ENCODE assay signal across 14 cellular contexts in the genomic region with DNA sequence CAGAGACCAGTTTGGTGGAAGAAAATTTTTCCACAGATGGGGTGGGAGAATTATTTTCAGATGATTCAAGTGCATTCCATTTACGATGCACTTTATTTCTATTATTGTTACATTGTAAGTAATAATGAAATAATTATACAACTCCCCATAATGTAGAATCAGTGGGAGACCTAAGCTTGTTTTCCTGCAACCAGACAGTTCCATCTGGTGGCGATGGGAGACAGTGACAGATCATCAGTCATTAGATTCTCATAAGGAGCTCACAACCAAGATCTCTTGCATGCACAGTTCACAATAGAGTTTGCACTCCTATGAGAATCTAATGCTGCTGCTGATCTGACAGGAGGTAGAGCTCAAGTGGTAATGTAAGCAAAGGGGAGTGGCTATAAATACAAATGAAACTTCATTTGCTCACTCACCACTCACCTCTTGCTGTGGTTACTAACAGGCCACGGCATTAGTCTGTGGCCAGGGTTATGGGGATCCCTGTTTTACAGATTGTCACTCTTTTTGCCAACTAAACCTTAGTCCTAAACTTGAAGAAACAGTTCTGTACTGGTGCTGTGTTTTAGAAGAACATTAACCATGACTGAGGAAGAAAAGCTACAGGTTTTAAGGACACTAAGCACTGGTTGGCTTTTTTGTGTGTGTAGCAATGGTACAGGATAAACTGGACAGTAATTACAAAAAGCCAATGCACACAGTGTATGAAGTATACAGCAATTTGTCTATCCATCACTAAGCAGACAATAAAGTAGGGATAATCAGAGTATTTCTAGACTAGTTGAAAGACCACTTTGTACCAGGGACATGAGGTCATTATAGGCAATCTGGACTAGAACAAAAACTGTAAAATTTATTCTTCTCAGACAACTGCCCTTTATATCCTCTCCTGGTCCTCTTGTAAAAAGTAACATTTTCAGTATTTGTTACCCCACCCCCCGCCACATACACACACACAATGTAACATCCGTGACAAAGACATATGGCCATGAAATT. TPM values are rescaled to one million over a fixed set of nuclear protein-coding genes. Genes with fewer than 3 reads are reported as not detected.
DNase-seq lines count a peak whose midpoint lies in the region; ATAC-seq and TF ChIP-seq lines count a peak whose summit lies in the region.
"Had no signal": no experiment of that assay in that cellular context is flagged by ENCODE, and none has a peak within 500 bp of the region (broad histone marks: within the 10 kb centered on the region; RNA-seq: fewer than 3 reads in every experiment).

No MANE protein-coding gene starts in this region.

- peak; percentile 18 for TF ChIP-seq CTCF in DND-41 (IDR thresholded peaks at IDR 0.05; ENCODE audit: borderline replicate concordance, extremely low read depth, low read length, poor library complexity, severe bottlenecking)
- peak; percentile 22 for TF ChIP-seq CTCF in RWPE2 (IDR thresholded peaks at IDR 0.05; ENCODE audit: poor library complexity, severe bottlenecking)
- TF ChIP-seq CTCF in spleen (IDR thresholded peaks at IDR 0.05 in 8 of 11, conservative IDR thresholded peaks at IDR 0.05 in 3 of 11) = no peak

- intact Hi-C loops in spleen (cut with DNase I; ENCODE audit: low total_unique reads) = no loop called here

- H3K4me1 ChIP-seq in DND-41 (ENCODE audit: insufficient read depth, low read length) (no peaks in the 10 kb centered on the region), RWPE2 (ENCODE audit: insufficient read depth, poor library complexity, severe bottlenecking) (no peaks in the 10 kb centered on the region), spleen (no peaks in the 10 kb centered on the region)
- H3K4me1 ChIP-seq: esophagus squamous epithelium had no signal

- TF ChIP-seq POLR2A in spleen (IDR thresholded peaks at IDR 0.05) = no peak

- no peak overlapping the region for H3K9ac ChIP-seq in DND-41 (ENCODE audit: low read depth, low read length)

- H4K20me1 ChIP-seq in DND-41 (ENCODE audit: insufficient read depth, low read length) = no peaks in the 10 kb centered on the region

- no peak overlapping the region for H2AFZ ChIP-seq in DND-41 (ENCODE audit: low read depth, low read length)

- H3K79me2 ChIP-seq in DND-41 (ENCODE audit: insufficient read depth, low read length) = no peaks in the 10 kb centered on the region

- no peak overlapping the region for H3K27ac Mint-ChIP-seq in immature natural killer cell
- H3K27ac Mint-ChIP-seq in activated naive CD8-positive, alpha-beta T cell treated with anti-CD3 and anti-CD28 coated beads, Interleukin-2, amount 50 U/mL, for 24 hours = no peak overlapping the region
- H3K27ac Mint-ChIP-seq: activated CD8-positive, alpha-beta T cell treated with anti-CD3 and anti-CD28 coated beads, Interleukin-2, amount 10 ng/mL, durations not matched to agents 7 days and 5 days; B cell had no signal

- no peak overlapping the region for H3K4me3 Mint-ChIP-seq in immature natural killer cell
- H3K4me3 Mint-ChIP-seq in activated naive CD8-positive, alpha-beta T cell treated with anti-CD3 and anti-CD28 coated beads, Interleukin-2, amount 50 U/mL, for 24 hours = no peak overlapping the region
- H3K4me3 Mint-ChIP-seq: activated CD8-positive, alpha-beta T cell treated with anti-CD3 and anti-CD28 coated beads, Interleukin-2, amount 10 ng/mL, durations not matched to agents 7 days and 5 days; B cell had no signal

- no peaks in the 10 kb centered on the region for H3K36me3 ChIP-seq in DND-41 (ENCODE audit: insufficient read depth, low read length)
- no peaks in the 10 kb centered on the region for H3K36me3 ChIP-seq in RWPE2 (ENCODE audit: low read depth)
- H3K36me3 ChIP-seq in spleen = no peaks in the 10 kb centered on the region
- H3K36me3 ChIP-seq: esophagus squamous epithelium had no signal

- no peak overlapping the region for H3K27ac ChIP-seq in DND-41 (ENCODE audit: low read length)
- no peak overlapping the region for H3K27ac ChIP-seq in RWPE2 (ENCODE audit: poor library complexity, severe bottlenecking)
- no peak overlapping the region for H3K27ac ChIP-seq in spleen
- H3K27ac ChIP-seq: esophagus squamous epithelium, HL-60 had no signal

- no peak for DNase-seq in DND-41
- no peak for DNase-seq in RWPE2 (ENCODE audit: low spot score)
- DNase-seq in T1000 (lab: John Stamatoyannopoulos, UW) = no peak
- DNase-seq in immature natural killer cell = no peak
- DNase-seq in activated naive CD8-positive, alpha-beta T cell treated with anti-CD3 and anti-CD28 coated beads, Interleukin-2, amount 50 U/mL, for 24 hours = no peak
- DNase-seq in spleen = no peak
- DNase-seq: activated CD8-positive, alpha-beta T cell treated with anti-CD3 and anti-CD28 coated beads, Interleukin-2, amount 10 ng/mL, durations not matched to agents 7 days and 5 days; esophagus squamous epithelium; left ventricle myocardium superior; NCI-H2081 had no signal

- H3K4me3 ChIP-seq in DND-41 (ENCODE audit: low read depth in 1 of 2, low read length in 2 of 2) = no peak overlapping the region
- no peak overlapping the region for H3K4me3 ChIP-seq in RWPE2 (ENCODE audit: severe bottlenecking)
- H3K4me3 ChIP-seq in spleen = no peak overlapping the region
- H3K4me3 ChIP-seq: esophagus squamous epithelium had no signal

- ATAC-seq in DND-41 (ENCODE audit: insufficient read depth, low read depth) (no peak), GM19438 (IDR thresholded peaks at IDR 0.05; ENCODE audit: low read depth, unreplicated experiment) (peak; percentile 74), HG03060 (IDR thresholded peaks at IDR 0.05; ENCODE audit: low read depth, unreplicated experiment) (peak; percentile 90), RWPE2 (ENCODE audit: low read depth) (no peak)
- ATAC-seq in activated naive CD8-positive, alpha-beta T cell treated with anti-CD3 and anti-CD28 coated beads, Interleukin-2, amount 50 U/mL, for 24 hours = no peak
- ATAC-seq: activated CD8-positive, alpha-beta T cell treated with anti-CD3 and anti-CD28 coated beads, Interleukin-2, amount 10 ng/mL, durations not matched to agents 7 days and 5 days; left ventricle myocardium superior had no signal

- 69 to 93% (median 87%) methylated on average over 5 of the region's 5 CpGs for WGBS in spleen, 5 donors

- H3K9me3 ChIP-seq in DND-41 (ENCODE audit: insufficient read depth, low read length, severe bottlenecking) (no peaks in the 10 kb centered on the region), RWPE2 (ENCODE audit: severe bottlenecking) (no peaks in the 10 kb centered on the region), spleen (no peaks in the 10 kb centered on the region)
- H3K9me3 ChIP-seq: esophagus squamous epithelium had no signal

- peaks cover 0 to 2% (median 0%) of the 10 kb centered on the region in 6 donors for H3K9me3 Mint-ChIP-seq in immature natural killer cell
- no peaks in the 10 kb centered on the region for H3K9me3 Mint-ChIP-seq in activated naive CD8-positive, alpha-beta T cell treated with anti-CD3 and anti-CD28 coated beads, Interleukin-2, amount 50 U/mL, for 24 hours

- no peaks in the 10 kb centered on the region for H3K36me3 Mint-ChIP-seq in immature natural killer cell
- no peaks in the 10 kb centered on the region for H3K36me3 Mint-ChIP-seq in activated naive CD8-positive, alpha-beta T cell treated with anti-CD3 and anti-CD28 coated beads, Interleukin-2, amount 50 U/mL, for 24 hours (ENCODE audit: low read depth)

- no peaks in the 10 kb centered on the region for H3K4me1 Mint-ChIP-seq in immature natural killer cell
- H3K4me1 Mint-ChIP-seq in activated naive CD8-positive, alpha-beta T cell treated with anti-CD3 and anti-CD28 coated beads, Interleukin-2, amount 50 U/mL, for 24 hours = no peaks in the 10 kb centered on the region
- H3K4me1 Mint-ChIP-seq: B cell had no signal

- H3K27me3 ChIP-seq in DND-41 (ENCODE audit: insufficient read depth, low read length, poor library complexity) = no peaks in the 10 kb centered on the region
- H3K27me3 ChIP-seq in RWPE2 (ENCODE audit: insufficient read depth, poor library complexity, severe bottlenecking) = peaks cover 6% of the 10 kb centered on the region
- peaks cover 0 to 3% (median 0%) of the 10 kb centered on the region in 7 donors for H3K27me3 ChIP-seq in spleen (replicated peaks in 1 of 7)
- H3K27me3 ChIP-seq: esophagus squamous epithelium had no signal

- peaks cover 2 to 8% (median 6%) of the 10 kb centered on the region in 3 donors for H3K27me3 Mint-ChIP-seq in immature natural killer cell (ENCODE audit: low read depth in 3 of 3)
- H3K27me3 Mint-ChIP-seq in activated naive CD8-positive, alpha-beta T cell treated with anti-CD3 and anti-CD28 coated beads, Interleukin-2, amount 50 U/mL, for 24 hours = peaks cover 8% of the 10 kb centered on the region

- H3K4me2 ChIP-seq in DND-41 (ENCODE audit: insufficient read depth, low read length) = no peak overlapping the region

RNA-seq across cellular contexts. Expression of a gene that starts 9.9 kb away (rescaled TPM):
- polyA plus RNA-seq in immature natural killer cell (not detected), spleen (under 1 TPM; 0.11 to 0.33 (median 0.16) TPM)
- total RNA-seq in spleen = 1 to 10 TPM; 1.9 to 4.3 (median 3.3) TPM

RNA-seq across cellular contexts. Expression of a gene that starts 22.3 kb away (rescaled TPM):
- polyA plus RNA-seq in immature natural killer cell (10 to 100 TPM; 29.0 to 52.2 (median 32.5) TPM), spleen (10 to 100 TPM; 14.1 to 20.7 (median 14.1) TPM)
- total RNA-seq in spleen = 10 to 100 TPM; 33.4 to 59.7 (median 42.3) TPM

Comparison
In these comparisons a context has a peak if more than half of its experiments do, and no peak if none do; other contexts are left out.
1. ATAC-seq: peak in GM19438 (single experiment) and HG03060 (single experiment); none in DND-41 (single experiment), RWPE2 (single experiment) and activated naive CD8-positive, alpha-beta T cell treated with anti-CD3 and anti-CD28 coated beads, Interleukin-2, amount 50 U/mL, for 24 hours (single experiment).
2. CTCF ChIP-seq: peak in DND-41 (single experiment) and RWPE2 (single experiment); none in spleen (0 of 11).